In genomic region chr12:1216560-1216959, GRCh38 we compare ENCODE assay signal across 1 cellular context.
A peak's percentile ranks its signal among the peaks of the same experiment; 100 is the strongest.
TF ChIP-seq lines count a peak whose summit lies in the region.

No MANE protein-coding gene starts in this region.

TF ChIP-seq in HEK293, 187 proteins besides CTCF, POLR2A, EP300 and RAD21 (continued from another document):
- peak; percentile 65 for TF ChIP-seq WT1 (tag by site-specific recombination; IDR thresholded peaks at IDR 0.05)
- no peak for TF ChIP-seq ZBTB21 (tag by site-specific recombination; IDR thresholded peaks at IDR 0.05)
- no peak for TF ChIP-seq ZNF626 (tag by site-specific recombination; IDR thresholded peaks at IDR 0.05)
- TF ChIP-seq ZBTB20 (tag by site-specific recombination; IDR thresholded peaks at IDR 0.05): no peak
- no peak for TF ChIP-seq FEZF1 (tag by site-specific recombination; IDR thresholded peaks at IDR 0.05)
- no peak for TF ChIP-seq ZNF830 (tag by site-specific recombination; IDR thresholded peaks at IDR 0.05; ENCODE audit: low read depth)
- TF ChIP-seq ZNF768 (tag by site-specific recombination; IDR thresholded peaks at IDR 0.05): 0 out of 2 replicates have a peak, but pooled peaks have one; percentile 11
- TF ChIP-seq ZBTB7A (tag by site-specific recombination; IDR thresholded peaks at IDR 0.05; ENCODE audit: low read depth): no peak
- TF ChIP-seq PRDM10 (tag by site-specific recombination; IDR thresholded peaks at IDR 0.05): no peak
